Comparison of ENCODE assay signal across 22 cellular contexts in genomic region chr17:1452836-1453235, GRCh38. TPM values are rescaled to one million over a fixed set of nuclear protein-coding genes. Genes with fewer than 3 reads are reported as not detected.
A peak's percentile ranks its signal among the peaks of the same experiment; 100 is the strongest.
DNase-seq lines count a peak whose midpoint lies in the region; ATAC-seq, FAIRE-seq and TF ChIP-seq lines count a peak whose summit lies in the region.
"Had no signal": no experiment of that assay in that cellular context is flagged by ENCODE, and none has a peak within 500 bp of the region (broad histone marks: within the 10 kb centered on the region; RNA-seq: fewer than 3 reads in every experiment).

No MANE protein-coding gene starts in this region.

- H3K36me3 ChIP-seq in mammary epithelial cell (ENCODE audit: insufficient read depth, low read length) = peaks cover 6% of the 10 kb centered on the region
- peaks cover 0 to 14% of the 10 kb centered on the region in 2 experiments; a peak in 2 of 4 replicates for H3K36me3 ChIP-seq in GM12878 (ENCODE audit: control insufficient read depth in 2 of 2, insufficient read depth in 2 of 2, low read length in 1 of 2)
- peaks cover 3% of the 10 kb centered on the region for H3K36me3 ChIP-seq in H7 (replicated peaks; ENCODE audit: control insufficient read depth, insufficient read depth, low read length)
- H3K36me3 ChIP-seq: thoracic aorta had no signal

- no peak overlapping the region for H2AFZ ChIP-seq in mammary epithelial cell (ENCODE audit: low read depth, low read length)
- no peak overlapping the region for H2AFZ ChIP-seq in GM12878 (ENCODE audit: control insufficient read depth, low read depth, low read length)

- in situ Hi-C loops in mammary epithelial cell (cut with MboI; ENCODE audit: low sequenced_read_pairs in 2 of 2) = no loop called here
- in situ Hi-C loops in GM12878 (cut with MboI) = no loop called here

- H3K27me3 ChIP-seq in mammary epithelial cell (ENCODE audit: insufficient read depth, low read length) = no peaks in the 10 kb centered on the region
- no peaks in the 10 kb centered on the region for H3K27me3 ChIP-seq in GM12878 (replicated peaks in 1 of 2; ENCODE audit: control insufficient read depth in 2 of 2, insufficient read depth in 2 of 2, low read length in 1 of 2)
- no peaks in the 10 kb centered on the region for H3K27me3 ChIP-seq in H7 (ENCODE audit: control insufficient read depth, insufficient read depth, low read length)
- H3K27me3 ChIP-seq: brain microvascular endothelial cell had no signal

- no peak for TF ChIP-seq EP300 in GM12878 (IDR thresholded peaks at IDR 0.05; ENCODE audit: borderline replicate concordance in 1 of 2, control insufficient read depth in 1 of 2, low read depth in 2 of 2, low read length in 2 of 2)

- no peak overlapping the region for H3K4me3 Mint-ChIP-seq in MCF 10A (ENCODE audit: unreplicated experiment)
- peak overlapping the region; percentile 72 for H3K4me3 Mint-ChIP-seq in neural crest cell

- TF ChIP-seq CTCF in MCF 10A (IDR thresholded peaks at IDR 0.05; ENCODE audit: unreplicated experiment) (no peak), mammary epithelial cell (conservative IDR thresholded peaks at IDR 0.05 in 1 of 2, IDR thresholded peaks at IDR 0.05 in 1 of 2; ENCODE audit: extremely low read depth in 1 of 2, insufficient read depth in 1 of 2, low read depth in 1 of 2, low read length in 2 of 2) (no peak), GM12878 (IDR thresholded peaks at IDR 0.05 in 2 of 3, conservative IDR thresholded peaks at IDR 0.05 in 1 of 3; ENCODE audit: control insufficient read depth in 2 of 3, extremely low read depth in 1 of 3, insufficient read depth in 1 of 3, low read depth in 3 of 3, low read length in 3 of 3) (no peak), neural crest cell (conservative IDR thresholded peaks at IDR 0.05) (no peak)

- BruUV-seq in MCF 10A (replicated peaks; lab: Mats Ljungman, UMichigan) = no TSS peak
- no TSS peak for BruUV-seq in mammary epithelial cell (replicated peaks; lab: Mats Ljungman, UMichigan)
- no TSS peak for BruUV-seq in GM12878 (replicated peaks; lab: Mats Ljungman, UMichigan)

- dilution Hi-C loops in mammary epithelial cell (cut with HindIII; ENCODE audit: low sequenced_read_pairs) = no loop called here

- H3K9me3 ChIP-seq in mammary epithelial cell (replicated peaks; ENCODE audit: insufficient read depth, low read length) (no peaks in the 10 kb centered on the region), GM12878 (replicated peaks; ENCODE audit: control insufficient read depth, insufficient read depth, low read length) (no peaks in the 10 kb centered on the region)
- H3K9me3 ChIP-seq: thoracic aorta had no signal

- CTCF ChIA-PET in MCF 10A (lab: Yijun Ruan, JAX) = interaction anchor here (0.6 to 1.7 kb wide), 5 partner anchors 15 to 114 kb away, joined by 3 to 6 read pairs (median 4); no protein-coding TSS in a partner anchor
- CTCF ChIA-PET in mammary epithelial cell (lab: Charles Lee; ENCODE audit: low non-redundant PET) = no interaction called here
- CTCF ChIA-PET in GM12878 (lab: Yijun Ruan, JAX) = interaction anchor here (0.6 to 2.3 kb wide), 3 partner anchors 12 to 87 kb away, joined by 3 to 16 read pairs (median 3); no protein-coding TSS in a partner anchor

- no peaks in the 10 kb centered on the region for H3K9me3 Mint-ChIP-seq in MCF 10A (ENCODE audit: unreplicated experiment)
- H3K9me3 Mint-ChIP-seq in neural crest cell = no peaks in the 10 kb centered on the region
- H3K9me3 Mint-ChIP-seq: activated naive CD4-positive, alpha-beta T cell treated with anti-CD3 and anti-CD28 coated beads, Interleukin-2, amount 50 U/mL, for 72 hours had no signal

- H3K4me1 Mint-ChIP-seq in MCF 10A (ENCODE audit: insufficient read depth, unreplicated experiment) = peaks cover 13% of the 10 kb centered on the region
- peaks cover 43% of the 10 kb centered on the region for H3K4me1 Mint-ChIP-seq in neural crest cell

- H3K36me3 Mint-ChIP-seq in MCF 10A (ENCODE audit: insufficient read depth, unreplicated experiment) (peaks cover 41% of the 10 kb centered on the region), neural crest cell (ENCODE audit: low read depth) (peaks cover 9% of the 10 kb centered on the region)

- H3K27me3 Mint-ChIP-seq in MCF 10A (ENCODE audit: insufficient read depth, unreplicated experiment) = no peaks in the 10 kb centered on the region
- H3K27me3 Mint-ChIP-seq in neural crest cell (ENCODE audit: low read depth) = no peaks in the 10 kb centered on the region

- ATAC-seq in GM12878 (no peak), GM18858 (IDR thresholded peaks at IDR 0.05; ENCODE audit: unreplicated experiment) (no peak)
- ATAC-seq: activated CD4-positive, alpha-beta T cell treated with anti-CD3 and anti-CD28 coated beads for 36 hours; activated naive CD4-positive, alpha-beta T cell treated with anti-CD3 and anti-CD28 coated beads, Interleukin-2, amount 50 U/mL, for 72 hours had no signal

- SMC1A ChIA-PET in GM12878 (lab: Charles Lee; ENCODE audit: uncharacterized antibody, unreplicated experiment) = interaction anchor here (1.8 to 2.1 kb wide), 2 partner anchors 52 to 88 kb away, joined by 5 to 8 read pairs; no protein-coding TSS in a partner anchor

- H3K4me2 ChIP-seq in mammary epithelial cell (ENCODE audit: insufficient read depth, low read depth, low read length) (no peak overlapping the region), GM12878 (ENCODE audit: control insufficient read depth, insufficient read depth) (no peak overlapping the region; the same call in 1 of the 2 replicates)

- POLR2A ChIA-PET in MCF 10A (lab: Yijun Ruan, JAX) (interaction anchor here (0.6 to 4.8 kb wide), 3 partner anchors 64 to 91 kb away, joined by 3 to 46 read pairs (median 25); partner anchors contain the start of gene INPP5K), GM12878 (lab: Charles Lee) (interaction anchor here (0.6 to 0.7 kb wide), 4 partner anchors 9 to 307 kb away, joined by 3 to 5 read pairs (median 4); partner anchors contain the start of gene INPP5K)

- H3K4me1 ChIP-seq in mammary epithelial cell (ENCODE audit: insufficient read depth, low read length) (peaks cover 8% of the 10 kb centered on the region), GM12878 (ENCODE audit: control insufficient read depth, insufficient read depth, low read length) (peaks cover 3% of the 10 kb centered on the region; the same call in 1 of the 2 replicates)

- no peak for TF ChIP-seq POLR2A in GM12878 (IDR thresholded peaks at IDR 0.05; ENCODE audit: low read depth, low read length)

- no peak overlapping the region for H3K9ac ChIP-seq in mammary epithelial cell (ENCODE audit: insufficient read depth, low read length)
- H3K9ac ChIP-seq in GM12878 (ENCODE audit: control insufficient read depth, insufficient read depth, low read length) = no peak overlapping the region

- intact Hi-C loops in MCF 10A (cut with micrococcal nuclease) = no loop called here
- intact Hi-C loops in mammary epithelial cell (cut with micrococcal nuclease) = loop anchor here (10.0 kb wide), 1 partner anchor 192 kb away; the partner anchor contains the start of genes RILP and SCARF1
- intact Hi-C loops in GM12878 (cut with micrococcal nuclease; ENCODE audit: unreplicated experiment) = no loop called here

- H3K27ac Mint-ChIP-seq in MCF 10A (ENCODE audit: low read depth, unreplicated experiment) = peak overlapping the region; percentile 59
- H3K27ac Mint-ChIP-seq in neural crest cell (ENCODE audit: unreplicated experiment) = no peak overlapping the region

- H3K79me2 ChIP-seq in mammary epithelial cell (ENCODE audit: insufficient read depth, low read length) (peaks cover 82% of the 10 kb centered on the region), GM12878 (ENCODE audit: control insufficient read depth, insufficient read depth, low read length) (peaks cover 71% of the 10 kb centered on the region)

- H4K20me1 ChIP-seq in mammary epithelial cell (ENCODE audit: insufficient read depth, low read length) = peaks cover 9% of the 10 kb centered on the region
- peaks cover 7% of the 10 kb centered on the region for H4K20me1 ChIP-seq in GM12878 (ENCODE audit: control insufficient read depth, insufficient read depth)

- RAD21 ChIA-PET in GM12878 (lab: Charles Lee; ENCODE audit: unreplicated experiment) = interaction anchor here (1.3 to 1.9 kb wide), 3 partner anchors 61 to 87 kb away, joined by 4 to 11 read pairs (median 8); partner anchors contain the start of gene INPP5K

- FAIRE-seq in GM12878 (lab: Jason Lieb, UNC) = no peak
- FAIRE-seq: A204.1, colon, GM12892, TTC549 had no signal

- WGBS in mammary epithelial cell (ENCODE audit: low coverage, missing lambda C conversion rate) = 70% methylated on average over 5 of the region's 5 CpGs
- WGBS in GM12878 (ENCODE audit: insufficient coverage, insufficient replicate concordance, low lambda C conversion rate, missing lambda C conversion rate) = 79% methylated on average over 5 of the region's 5 CpGs

- H3K4me3 ChIP-seq in mammary epithelial cell (replicated peaks in 1 of 3; ENCODE audit: insufficient read depth in 1 of 3, low read depth in 2 of 3, low read length in 3 of 3) = no peak overlapping the region
- H3K4me3 ChIP-seq in GM12878 = peak overlapping the region; percentile 40; the same call in 1 of the 2 replicates
- no peak overlapping the region for H3K4me3 ChIP-seq in H7 (ENCODE audit: insufficient read depth, low read depth, low read length)
- H3K4me3 ChIP-seq: thoracic aorta had no signal

- TF ChIP-seq RAD21 in GM12878 (IDR thresholded peaks at IDR 0.05; ENCODE audit: insufficient read depth, low read depth, low read length) = no peak

- no peak for DNase-seq in MCF 10A (ENCODE audit: unreplicated experiment)
- no peak for DNase-seq in mammary epithelial cell
- no peak for DNase-seq in GM12878 (ENCODE audit: low read depth, low spot score)
- no peak for DNase-seq in neural crest cell (ENCODE audit: low read depth, low spot score)
- DNase-seq in H7 = no peak
- DNase-seq in hippocampal formation (lab: John Stamatoyannopoulos, UW) = no peak
- no peak for DNase-seq in C1 segment of cervical spinal cord (lab: John Stamatoyannopoulos, UW)
- DNase-seq: activated CD4-positive, alpha-beta T cell treated with anti-CD3 and anti-CD28 coated beads for 36 hours; brain microvascular endothelial cell; effector memory CD4-positive, alpha-beta T cell; Karpas-422; NCI-H1092; NCI-H1930; NCI-H2227 treated with DMSO at 0.1 percent for 48 hours; NCI-H774 had no signal

- no peak overlapping the region for H3K27ac ChIP-seq in mammary epithelial cell (ENCODE audit: insufficient read depth, low read depth, low read length)
- no peak overlapping the region for H3K27ac ChIP-seq in GM12878 (ENCODE audit: control insufficient read depth, insufficient read depth)
- H3K27ac ChIP-seq: brain microvascular endothelial cell, thoracic aorta had no signal

RNA-seq across cellular contexts. Expression of gene CRK, which starts 3.2 kb away (rescaled TPM):
- 70.6 and 82.9 TPM in 2 replicates for total RNA-seq in MCF 10A (2022)
- total RNA-seq in mammary epithelial cell = 100 to 1,000 TPM in 1 of 2 donors, 10 to 100 TPM in 1; 71.4 to 127 TPM
- polyA plus RNA-seq in mammary epithelial cell = 72.6 TPM
- 68.3 TPM for polyA minus RNA-seq in mammary epithelial cell
- total RNA-seq in GM12878 (2013; cell fraction: nucleolus; rRNA removed) = 23.8 and 24.9 TPM in 2 replicates
- total RNA-seq in GM12878 (2014; rRNA removed) = 21.2 and 24.0 TPM in 2 replicates
- total RNA-seq in GM12878 (2014; rRNA removed; fragmentation: Illumina TruSeq; extraction: Trizol) = 20.6 and 21.3 TPM in 2 replicates
- 20.4 and 21.1 TPM in 2 replicates for total RNA-seq in GM12878 (2021)
- 4.2 TPM for polyA plus RNA-seq in GM12878 (2011; ENCODE audit: low read depth)
- polyA plus RNA-seq in GM12878 (2011; rRNA removed) = 23.8 and 26.8 TPM in 2 replicates
- polyA plus RNA-seq in GM12878 (2011; cell fraction: cytosol; rRNA removed) = 14.6 and 15.0 TPM in 2 replicates
- polyA plus RNA-seq in GM12878 (2011; cell fraction: nucleus; rRNA removed) = 5.2 and 8.8 TPM in 2 replicates
- polyA plus RNA-seq in GM12878 (2012) = 5.6 and 8.6 TPM in 2 replicates
- polyA plus RNA-seq in GM12878 (2014; fragmentation: Illumina TruSeq; extraction: Trizol) = 19.9 and 21.8 TPM in 2 replicates
- polyA plus RNA-seq in GM12878 (2014; fragmentation: Nextera tagmentation; extraction: Ambion mirVana) = 10 to 100 TPM; 11.1 to 11.3 TPM
- 18.3 and 19.7 TPM in 2 replicates for polyA plus RNA-seq in GM12878 (2014; rRNA removed)
- polyA plus RNA-seq in GM12878 (2016; fragmentation: Nextera tagmentation; extraction: Ambion mirVana) = 10 to 100 TPM; 17.7 to 21.7 TPM
- polyA minus RNA-seq in GM12878 (2011; rRNA and poly(A)+ RNA removed) = 22.0 and 30.1 TPM in 2 replicates
- 7.9 and 8.0 TPM in 2 replicates for polyA minus RNA-seq in GM12878 (2011; cell fraction: cytosol; rRNA and poly(A)+ RNA removed)
- 4.1 and 8.1 TPM in 2 replicates for polyA minus RNA-seq in GM12878 (2011; cell fraction: nucleus; rRNA and poly(A)+ RNA removed)
- total RNA-seq in neural crest cell = 57.5 and 58.5 TPM in 2 replicates
- total RNA-seq in H7 (2014; rRNA removed; shearing (Covaris generic)) = 60.5 and 68.4 TPM in 2 replicates

RNA-seq across cellular contexts. Expression of gene MYO1C, which starts 39.6 kb away (rescaled TPM):
- total RNA-seq in MCF 10A (2022) (175 and 216 TPM in 2 replicates), mammary epithelial cell (100 to 1,000 TPM; 192 to 214 TPM), GM12878 (2014; rRNA removed) (32.4 and 40.4 TPM in 2 replicates), GM12878 (2014; rRNA removed; fragmentation: Illumina TruSeq; extraction: Trizol) (23.7 and 26.1 TPM in 2 replicates), GM12878 (2021) (92.0 and 93.4 TPM in 2 replicates), neural crest cell (45.1 and 53.2 TPM in 2 replicates)
- polyA plus RNA-seq in mammary epithelial cell (98.8 TPM), GM12878 (2011; rRNA removed) (26.0 and 54.0 TPM in 2 replicates), GM12878 (2014; fragmentation: Illumina TruSeq; extraction: Trizol) (26.3 and 39.5 TPM in 2 replicates), GM12878 (2014; fragmentation: Nextera tagmentation; extraction: Ambion mirVana) (1 to 10 TPM; 1.2 to 3.6 TPM), GM12878 (2014; rRNA removed) (51.1 and 59.3 TPM in 2 replicates), GM12878 (2016; fragmentation: Nextera tagmentation; extraction: Ambion mirVana) (10 to 100 TPM; 32.1 to 33.6 TPM)
- 179 TPM for polyA minus RNA-seq in mammary epithelial cell
- total RNA-seq in GM12878 (2013; cell fraction: nucleolus; rRNA removed) = 95.5 and 115 TPM in 2 replicates
- 59.3 TPM for polyA plus RNA-seq in GM12878 (2011; ENCODE audit: low read depth)
- polyA plus RNA-seq in GM12878 (2011; cell fraction: cytosol; rRNA removed) = 42.2 and 49.6 TPM in 2 replicates
- 105 and 115 TPM in 2 replicates for polyA plus RNA-seq in GM12878 (2011; cell fraction: nucleus; rRNA removed)
- 58.9 and 78.3 TPM in 2 replicates for polyA plus RNA-seq in GM12878 (2012)
- 112 and 124 TPM in 2 replicates for polyA minus RNA-seq in GM12878 (2011; rRNA and poly(A)+ RNA removed)
- 23.8 and 35.1 TPM in 2 replicates for polyA minus RNA-seq in GM12878 (2011; cell fraction: cytosol; rRNA and poly(A)+ RNA removed)
- 52.8 and 76.2 TPM in 2 replicates for polyA minus RNA-seq in GM12878 (2011; cell fraction: nucleus; rRNA and poly(A)+ RNA removed)
- 55.9 and 62.6 TPM in 2 replicates for total RNA-seq in H7 (2014; rRNA removed; shearing (Covaris generic))

RNA-seq across cellular contexts. Expression of gene YWHAE, which starts 52.8 kb away (rescaled TPM):
- total RNA-seq in MCF 10A (2022) = 813 and 886 TPM in 2 replicates
- total RNA-seq in mammary epithelial cell = 100 to 1,000 TPM; 528 to 689 TPM
- 1,045 TPM for polyA plus RNA-seq in mammary epithelial cell
- polyA minus RNA-seq in mammary epithelial cell = 400 TPM
- total RNA-seq in GM12878 (2013; cell fraction: nucleolus; rRNA removed) = 188 and 201 TPM in 2 replicates
- 189 and 192 TPM in 2 replicates for total RNA-seq in GM12878 (2014; rRNA removed)
- total RNA-seq in GM12878 (2014; rRNA removed; fragmentation: Illumina TruSeq; extraction: Trizol) = 250 and 257 TPM in 2 replicates
- total RNA-seq in GM12878 (2021) = 452 and 460 TPM in 2 replicates
- 194 TPM for polyA plus RNA-seq in GM12878 (2011; ENCODE audit: low read depth)
- 651 and 809 TPM in 2 replicates for polyA plus RNA-seq in GM12878 (2011; rRNA removed)
- polyA plus RNA-seq in GM12878 (2011; cell fraction: cytosol; rRNA removed) = 448 and 455 TPM in 2 replicates
- 177 and 272 TPM in 2 replicates for polyA plus RNA-seq in GM12878 (2011; cell fraction: nucleus; rRNA removed)
- 300 and 352 TPM in 2 replicates for polyA plus RNA-seq in GM12878 (2012)
- 487 and 489 TPM in 2 replicates for polyA plus RNA-seq in GM12878 (2014; fragmentation: Illumina TruSeq; extraction: Trizol)
- 100 to 1,000 TPM; 369 to 425 TPM for polyA plus RNA-seq in GM12878 (2014; fragmentation: Nextera tagmentation; extraction: Ambion mirVana)
- polyA plus RNA-seq in GM12878 (2014; rRNA removed) = 427 and 526 TPM in 2 replicates
- polyA plus RNA-seq in GM12878 (2016; fragmentation: Nextera tagmentation; extraction: Ambion mirVana) = 100 to 1,000 TPM; 611 to 616 TPM
- polyA minus RNA-seq in GM12878 (2011; rRNA and poly(A)+ RNA removed) = 509 and 565 TPM in 2 replicates
- 285 and 303 TPM in 2 replicates for polyA minus RNA-seq in GM12878 (2011; cell fraction: cytosol; rRNA and poly(A)+ RNA removed)
- polyA minus RNA-seq in GM12878 (2011; cell fraction: nucleus; rRNA and poly(A)+ RNA removed) = 71.7 and 98.4 TPM in 2 replicates
- 1,231 and 1,295 TPM in 2 replicates for total RNA-seq in neural crest cell
- 303 and 330 TPM in 2 replicates for total RNA-seq in H7 (2014; rRNA removed; shearing (Covaris generic))
